In genomic region chr12:92244036-92244435, GRCh38 we compare ENCODE assay signal across 11 cellular contexts.
DNase-seq lines count a peak whose midpoint lies in the region; ATAC-seq and TF ChIP-seq lines count a peak whose summit lies in the region.
"Had no signal": no experiment of that assay in that cellular context is flagged by ENCODE, and none has a peak within 500 bp of the region (broad histone marks: within the 10 kb centered on the region; RNA-seq: fewer than 3 reads in every experiment).

No MANE protein-coding gene starts in this region.

- POLR2A ChIA-PET in activated CD8-positive, alpha-beta T cell treated with anti-CD3 and anti-CD28 coated beads for 36 hours (lab: Charles Lee) = interaction anchor here (0.8 kb wide), 1 partner anchor 97 kb away, joined by 3 read pairs; no protein-coding TSS in a partner anchor

- in situ Hi-C loops in ACHN (cut with HindIII; ENCODE audit: low pct_ligation_motif_present, low pct_unique_long_range_greater_than_20kb, low sequenced_read_pairs) = no loop called here

- H3K27me3 ChIP-seq in left ventricle myocardium inferior (ENCODE audit: low read depth) = no peaks in the 10 kb centered on the region

- no peaks in the 10 kb centered on the region for H3K27me3 Mint-ChIP-seq in activated CD8-positive, alpha-beta T cell treated with anti-CD3 and anti-CD28 coated beads for 36 hours

- no peaks in the 10 kb centered on the region for H3K36me3 ChIP-seq in left ventricle myocardium inferior

- ATAC-seq in HG03442 (IDR thresholded peaks at IDR 0.05; ENCODE audit: unreplicated experiment) = no peak
- ATAC-seq in activated CD8-positive, alpha-beta T cell treated with anti-CD3 and anti-CD28 coated beads for 36 hours = no peak

- no peaks in the 10 kb centered on the region for H3K9me3 ChIP-seq in left ventricle myocardium inferior (replicated peaks)

- H3K9me3 Mint-ChIP-seq in activated CD8-positive, alpha-beta T cell treated with anti-CD3 and anti-CD28 coated beads for 36 hours = no peaks in the 10 kb centered on the region

- DNase-seq in Ammon's horn (ENCODE audit: low spot score) (peak; percentile 63), astrocyte of the hippocampus (ENCODE audit: low read depth, low spot score) (peak; percentile 27), left ventricle myocardium inferior (no peak), pons (ENCODE audit: low spot score) (peak; percentile 67), T-helper 9 cell (no peak), ACHN (no peak)
- DNase-seq in activated CD8-positive, alpha-beta T cell treated with anti-CD3 and anti-CD28 coated beads for 36 hours = no peak
- DNase-seq: mesendoderm, NCI-H187 treated with DMSO at 0.1 percent for 48 hours, SIG-M5 had no signal

- intact Hi-C loops in left ventricle myocardium inferior (cut with micrococcal nuclease) = loop anchor here (5.0 to 10.0 kb wide), 3 partner anchors 97 to 439 kb away; partner anchors contain the start of gene BTG1
- intact Hi-C loops in activated CD8-positive, alpha-beta T cell treated with anti-CD3 and anti-CD28 coated beads for 36 hours (cut with micrococcal nuclease) = no loop called here

- H3K27ac ChIP-seq in left ventricle myocardium inferior (replicated peaks) = peak overlapping the region; percentile 91

- CTCF ChIA-PET in activated CD8-positive, alpha-beta T cell treated with anti-CD3 and anti-CD28 coated beads for 36 hours (lab: Charles Lee) = interaction anchor here (2.8 kb wide), 1 partner anchor 11 kb away, joined by 11 read pairs; no protein-coding TSS in a partner anchor

- peak; percentile 42 for TF ChIP-seq CTCF in left ventricle myocardium inferior (IDR thresholded peaks at IDR 0.05; ENCODE audit: borderline replicate concordance)
- no peak for TF ChIP-seq CTCF in activated CD8-positive, alpha-beta T cell treated with anti-CD3 and anti-CD28 coated beads for 36 hours (IDR thresholded peaks at IDR 0.05)

- H3K27ac Mint-ChIP-seq in activated CD8-positive, alpha-beta T cell treated with anti-CD3 and anti-CD28 coated beads for 36 hours = no peak overlapping the region

- H3K4me3 Mint-ChIP-seq in activated CD8-positive, alpha-beta T cell treated with anti-CD3 and anti-CD28 coated beads for 36 hours = no peak overlapping the region

- H3K4me1 ChIP-seq in left ventricle myocardium inferior = peaks cover 34% of the 10 kb centered on the region

- H3K4me3 ChIP-seq in left ventricle myocardium inferior = peak overlapping the region; percentile 17

- peaks cover under 1% of the 10 kb centered on the region for H3K36me3 Mint-ChIP-seq in activated CD8-positive, alpha-beta T cell treated with anti-CD3 and anti-CD28 coated beads for 36 hours (ENCODE audit: low read depth)

- peaks cover 10% of the 10 kb centered on the region for H3K4me1 Mint-ChIP-seq in activated CD8-positive, alpha-beta T cell treated with anti-CD3 and anti-CD28 coated beads for 36 hours (ENCODE audit: low read depth)

Comparison
In these comparisons a context has a peak if more than half of its experiments do, and no peak if none do; other contexts are left out.
1. DNase-seq: peak in Ammon's horn (single experiment), astrocyte of the hippocampus (single experiment) and pons (single experiment); none in left ventricle myocardium inferior (single experiment), T-helper 9 cell (single experiment), activated CD8-positive, alpha-beta T cell treated with anti-CD3 and anti-CD28 coated beads for 36 hours (single experiment) and ACHN (single experiment).